8 cellular contexts compared by ENCODE assay signal in the genomic region with DNA sequence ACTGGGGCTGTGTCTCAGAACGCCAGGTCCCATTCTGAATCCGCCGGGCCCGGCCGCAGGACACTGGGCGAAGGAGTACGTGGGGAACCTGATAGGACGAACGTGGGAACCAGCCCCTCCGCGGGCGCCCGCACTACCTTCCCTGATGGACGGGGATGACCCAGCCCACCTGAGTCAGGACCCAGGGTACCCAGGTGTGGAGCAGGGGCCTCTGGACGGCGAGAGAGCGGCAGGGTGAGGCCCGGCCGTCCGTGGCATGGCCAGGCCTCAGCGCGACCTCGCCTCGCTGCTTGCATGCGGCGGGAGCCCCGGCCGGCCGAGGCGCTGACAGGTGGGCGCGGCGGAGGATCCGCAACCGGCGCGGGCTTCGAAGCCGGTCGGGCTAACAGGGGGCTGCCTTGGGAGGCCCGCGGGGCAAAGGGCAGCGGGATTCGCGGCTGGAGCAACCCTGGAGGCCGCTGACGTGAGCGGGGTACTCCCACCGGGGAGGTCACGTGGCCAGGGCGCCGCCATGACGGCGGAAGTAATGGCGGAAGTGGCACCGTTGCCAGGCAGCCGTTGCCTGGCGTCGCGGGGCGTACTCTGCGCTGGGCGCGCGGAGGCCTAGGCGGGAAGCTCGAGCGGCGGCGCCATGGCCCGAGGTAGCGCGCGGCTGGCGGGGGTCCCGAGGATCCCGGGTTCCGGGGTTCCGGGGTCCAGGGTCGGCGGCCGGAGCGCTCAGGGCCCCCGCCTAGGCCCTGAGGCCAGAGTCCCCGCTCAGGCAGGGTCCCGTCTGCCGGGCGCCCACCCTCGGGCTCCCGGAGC. TPM values are rescaled to one million over a fixed set of nuclear protein-coding genes. Genes with fewer than 3 reads are reported as not detected.
DNase-seq lines count a peak whose midpoint lies in the region; ATAC-seq lines count a peak whose summit lies in the region.

A gene (plus strand): TSS at position 580 of the 804 bp plus-strand sequence. CDS start 52 bp downstream, at position 632.

- H3K4me1 ChIP-seq in BLaER1: peaks cover 56% of the 10 kb centered on the region

- H3K27me3 ChIP-seq in BLaER1: no peaks in the 10 kb centered on the region

- peak within 1 kb of the TSS; percentile 88 for H3K27ac ChIP-seq in BLaER1

- DNase-seq in NCI-H69 (lab: John Stamatoyannopoulos, UW) (peak; percentile 97), dedifferentiated amniotic fluid mesenchymal stem cell (ENCODE audit: extremely low spot score) (peak; percentile 75), left lobe of liver (ENCODE audit: low spot score) (peak; percentile 97)
- peak; percentile 89 for DNase-seq in activated CD4-positive, alpha-beta T cell treated with anti-CD3 and anti-CD28 coated beads, Interleukin-2, amount 50 U/mL, for 1 hour
- DNase-seq in stimulated activated CD4-positive, alpha-beta T cell treated with anti-CD3 and anti-CD28 coated beads, Interleukin-1b, Interleukin-23, amount 100 ng/mL, for 48 hours: peak; percentile 93

- peak within 1 kb of the TSS; percentile 88 for H3K9ac ChIP-seq in BLaER1

- H4K20me1 ChIP-seq in BLaER1: peaks cover 43% of the 10 kb centered on the region

- ATAC-seq in GM19395 (IDR thresholded peaks at IDR 0.05; ENCODE audit: unreplicated experiment) (peak; percentile 75), HG03521 (IDR thresholded peaks at IDR 0.05; ENCODE audit: unreplicated experiment) (peak; percentile 72), left lobe of liver (peak; percentile 56)

- H3K4me3 ChIP-seq in BLaER1: peak within 1 kb of the TSS; percentile 86

- peak within 1 kb of the TSS; percentile 91 for H3K4me2 ChIP-seq in BLaER1

- H3K36me3 ChIP-seq in BLaER1: peaks cover 43% of the 10 kb centered on the region

- H3K9me3 ChIP-seq in BLaER1: no peaks in the 10 kb centered on the region

RNA-seq across cellular contexts. Expression of the gene that starts here (rescaled TPM):
- 17.2 TPM for total RNA-seq in left lobe of liver

Comparison
In these comparisons a context has a peak if more than half of its experiments do, and no peak if none do; other contexts are left out.
1. Peak in every context shown above with its lines: DNase-seq, ATAC-seq, H3K4me3 ChIP-seq and H3K27ac ChIP-seq.